25 cellular contexts compared by ENCODE assay signal in genomic region chr14:46574976-46575375, GRCh38.
"Had no signal": no experiment of that assay in that cellular context is flagged by ENCODE, and none has a peak within 500 bp of the region (broad histone marks: within the 10 kb centered on the region; RNA-seq: fewer than 3 reads in every experiment).

No MANE protein-coding gene starts in this region.

- DNase-seq: activated CD4-positive, alpha-beta memory T cell treated with anti-CD3 and anti-CD28 coated beads for 36 hours; activated CD4-positive, alpha-beta T cell treated with anti-CD3 and anti-CD28 coated beads, Interleukin-2, amount 10 ng/mL, durations not matched to agents 7 days and 5 days; activated CD4-positive, CD25-positive, alpha-beta regulatory T cell; activated CD8-positive, alpha-beta memory T cell treated with anti-CD3 and anti-CD28 coated beads for 24 hours; activated effector memory CD4-positive, alpha-beta T cell treated with anti-CD3 and anti-CD28 coated beads, Interleukin-2, amount 50 U/mL, for 16 hours; activated naive CD4-positive, alpha-beta T cell treated with Interleukin-2 at 50 U/mL for 16 hours; activated naive CD8-positive, alpha-beta T cell treated with anti-CD3 and anti-CD28 coated beads, Interleukin-2, amount 50 U/mL, for 24 hours; activated T-cell treated with anti-CD3 and anti-CD28 coated beads, Interleukin-2, amount 50 U/mL, for 4 hours; amniotic stem cell; KG1; NCI-H1092; NCI-H1417; NCI-H2029; NCI-H2107; NCI-H2171 treated with DMSO at 0.1 percent for 48 hours; NCI-H526 treated with DMSO at 0.1 percent for 48 hours; NK-92 treated with Interleukin-12 subunit alpha and Interleukin-12 subunit beta, amount 100 ng/mL, for 24 hours; SHP77 treated with DMSO at 0.1 percent for 48 hours; T-helper 17 cell; T-helper 9 cell had no signal

- H3K27me3 ChIP-seq: ascending aorta, cardiac muscle cell had no signal

- H3K27ac ChIP-seq: ascending aorta, cardiac muscle cell had no signal

- H3K27me3 Mint-ChIP-seq: activated CD4-positive, alpha-beta memory T cell treated with anti-CD3 and anti-CD28 coated beads for 36 hours; activated CD4-positive, alpha-beta T cell treated with anti-CD3 and anti-CD28 coated beads, Interleukin-2, amount 10 ng/mL, durations not matched to agents 7 days and 5 days; activated naive CD8-positive, alpha-beta T cell treated with anti-CD3 and anti-CD28 coated beads, Interleukin-2, amount 50 U/mL, for 24 hours; brain; T-helper 17 cell had no signal

- H3K36me3 Mint-ChIP-seq: activated CD4-positive, alpha-beta memory T cell treated with anti-CD3 and anti-CD28 coated beads for 36 hours; activated naive CD4-positive, alpha-beta T cell treated with anti-CD3 and anti-CD28 coated beads, Interleukin-2, amount 50 U/mL, for 72 hours; brain; IgD-negative memory B cell had no signal

- H3K36me3 ChIP-seq: ascending aorta, cardiac muscle cell had no signal

- H3K4me3 Mint-ChIP-seq: activated CD4-positive, alpha-beta memory T cell treated with anti-CD3 and anti-CD28 coated beads for 36 hours; activated CD4-positive, alpha-beta T cell treated with anti-CD3 and anti-CD28 coated beads, Interleukin-2, amount 10 ng/mL, durations not matched to agents 7 days and 5 days; activated naive CD8-positive, alpha-beta T cell treated with anti-CD3 and anti-CD28 coated beads, Interleukin-2, amount 50 U/mL, for 24 hours; activated T-cell treated with anti-CD3 and anti-CD28 coated beads, Interleukin-2, amount 50 U/mL, for 4 hours; brain; IgD-negative memory B cell; T-helper 17 cell had no signal

- H3K4me1 ChIP-seq: ascending aorta had no signal

- H3K4me3 ChIP-seq: ascending aorta, cardiac muscle cell had no signal

- H3K4me1 Mint-ChIP-seq: activated CD4-positive, alpha-beta T cell treated with anti-CD3 and anti-CD28 coated beads, Interleukin-2, amount 10 ng/mL, durations not matched to agents 7 days and 5 days; activated naive CD8-positive, alpha-beta T cell treated with anti-CD3 and anti-CD28 coated beads, Interleukin-2, amount 50 U/mL, for 24 hours; brain; T-helper 17 cell had no signal

- H3K9me3 Mint-ChIP-seq: activated CD4-positive, alpha-beta memory T cell treated with anti-CD3 and anti-CD28 coated beads for 36 hours; activated CD4-positive, alpha-beta T cell treated with anti-CD3 and anti-CD28 coated beads, Interleukin-2, amount 10 ng/mL, durations not matched to agents 7 days and 5 days had no signal

- H3K27ac Mint-ChIP-seq: activated CD4-positive, alpha-beta memory T cell treated with anti-CD3 and anti-CD28 coated beads for 36 hours; activated CD4-positive, alpha-beta T cell treated with anti-CD3 and anti-CD28 coated beads, Interleukin-2, amount 10 ng/mL, durations not matched to agents 7 days and 5 days; activated naive CD4-positive, alpha-beta T cell treated with anti-CD3 and anti-CD28 coated beads, Interleukin-2, amount 50 U/mL, for 72 hours; activated naive CD8-positive, alpha-beta T cell treated with anti-CD3 and anti-CD28 coated beads, Interleukin-2, amount 50 U/mL, for 24 hours; T-helper 17 cell had no signal

- ATAC-seq: activated naive CD4-positive, alpha-beta T cell treated with anti-CD3 and anti-CD28 coated beads, Interleukin-2, amount 50 U/mL, for 72 hours; activated naive CD8-positive, alpha-beta T cell treated with anti-CD3 and anti-CD28 coated beads, Interleukin-2, amount 50 U/mL, for 24 hours; activated T-cell treated with anti-CD3 and anti-CD28 coated beads, Interleukin-2, amount 50 U/mL, for 4 hours; T-helper 17 cell had no signal

- H3K9me3 ChIP-seq: ascending aorta had no signal
